In genomic region chr6:140071115-140071514, GRCh38 we compare ENCODE assay signal across 1 cellular context.
TF ChIP-seq lines count a peak whose summit lies in the region.

No MANE protein-coding gene starts in this region.

TF ChIP-seq in HEK293, 187 proteins besides CTCF, POLR2A, EP300 and RAD21 (continued from another document):
- TF ChIP-seq, protein P1, sequence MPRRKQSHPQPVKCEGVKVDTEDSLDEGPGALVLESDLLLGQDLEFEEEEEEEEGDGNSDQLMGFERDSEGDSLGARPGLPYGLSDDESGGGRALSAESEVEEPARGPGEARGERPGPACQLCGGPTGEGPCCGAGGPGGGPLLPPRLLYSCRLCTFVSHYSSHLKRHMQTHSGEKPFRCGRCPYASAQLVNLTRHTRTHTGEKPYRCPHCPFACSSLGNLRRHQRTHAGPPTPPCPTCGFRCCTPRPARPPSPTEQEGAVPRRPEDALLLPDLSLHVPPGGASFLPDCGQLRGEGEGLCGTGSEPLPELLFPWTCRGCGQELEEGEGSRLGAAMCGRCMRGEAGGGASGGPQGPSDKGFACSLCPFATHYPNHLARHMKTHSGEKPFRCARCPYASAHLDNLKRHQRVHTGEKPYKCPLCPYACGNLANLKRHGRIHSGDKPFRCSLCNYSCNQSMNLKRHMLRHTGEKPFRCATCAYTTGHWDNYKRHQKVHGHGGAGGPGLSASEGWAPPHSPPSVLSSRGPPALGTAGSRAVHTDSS (tag by site-specific recombination; IDR thresholded peaks at IDR 0.05) = no peak
- TF ChIP-seq ZNF558 (tag by site-specific recombination; IDR thresholded peaks at IDR 0.05) (peak; percentile 77), FEZF1 (tag by site-specific recombination; IDR thresholded peaks at IDR 0.05) (peak; percentile 63), PRDM1 (tag by site-specific recombination; IDR thresholded peaks at IDR 0.05) (no peak), ZNF660 (tag by site-specific recombination; IDR thresholded peaks at IDR 0.05) (peak; percentile 53; the same call in 1 of the 2 replicates), IKZF3 (tag by site-specific recombination; IDR thresholded peaks at IDR 0.05) (0 out of 2 replicates have a peak, but pooled peaks have one; percentile 4), ZNF843 (tag by site-specific recombination; IDR thresholded peaks at IDR 0.05) (0 out of 2 replicates have a peak, but pooled peaks have one; percentile 13), ZNF366 (tag by site-specific recombination; conservative IDR thresholded peaks at IDR 0.05) (peak; percentile 39), ZNF335 (tag by site-specific recombination; conservative IDR thresholded peaks at IDR 0.05) (peak; percentile 25; the same call in 1 of the 2 replicates), ZBTB8A (tag by site-specific recombination; IDR thresholded peaks at IDR 0.05) (peak; percentile 16; the same call in 1 of the 2 replicates), ZNF585B (tag by site-specific recombination; IDR thresholded peaks at IDR 0.05) (0 out of 2 replicates have a peak, but pooled peaks have one; percentile 16), ZBTB44 (tag by site-specific recombination; IDR thresholded peaks at IDR 0.05) (peak; percentile 65)
- TF ChIP-seq, protein P2, sequence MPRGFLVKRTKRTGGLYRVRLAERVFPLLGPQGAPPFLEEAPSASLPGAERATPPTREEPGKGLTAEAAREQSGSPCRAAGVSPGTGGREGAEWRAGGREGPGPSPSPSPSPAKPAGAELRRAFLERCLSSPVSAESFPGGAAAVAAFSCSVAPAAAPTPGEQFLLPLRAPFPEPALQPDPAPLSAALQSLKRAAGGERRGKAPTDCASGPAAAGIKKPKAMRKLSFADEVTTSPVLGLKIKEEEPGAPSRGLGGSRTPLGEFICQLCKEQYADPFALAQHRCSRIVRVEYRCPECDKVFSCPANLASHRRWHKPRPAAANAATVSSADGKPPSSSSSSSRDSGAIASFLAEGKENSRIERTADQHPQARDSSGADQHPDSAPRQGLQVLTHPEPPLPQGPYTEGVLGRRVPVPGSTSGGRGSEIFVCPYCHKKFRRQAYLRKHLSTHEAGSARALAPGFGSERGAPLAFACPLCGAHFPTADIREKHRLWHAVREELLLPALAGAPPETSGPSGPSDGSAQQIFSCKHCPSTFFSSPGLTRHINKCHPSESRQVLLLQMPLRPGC (tag by site-specific recombination; IDR thresholded peaks at IDR 0.05) = no peak
TF ChIP-seq in HEK293: peak in this region for 11.
